Comparison of ENCODE assay signal across 16 cellular contexts in genomic region chr2:33115196-33115595, GRCh38.
DNase-seq lines count a peak whose midpoint lies in the region; TF ChIP-seq lines count a peak whose summit lies in the region.
"Had no signal": no experiment of that assay in that cellular context is flagged by ENCODE, and none has a peak within 500 bp of the region (broad histone marks: within the 10 kb centered on the region; RNA-seq: fewer than 3 reads in every experiment).

No MANE protein-coding gene starts in this region.

- no peaks in the 10 kb centered on the region for H3K27me3 Mint-ChIP-seq in progenitor cell of endocrine pancreas
- peaks cover 7% of the 10 kb centered on the region for H3K27me3 Mint-ChIP-seq in activated naive CD4-positive, alpha-beta T cell treated with anti-CD3 and anti-CD28 coated beads, Interleukin-2, amount 10 ng/mL, durations not matched to agents 7 days and 5 days
- H3K27me3 Mint-ChIP-seq in activated naive CD4-positive, alpha-beta T cell treated with anti-CD3 and anti-CD28 coated beads for 36 hours (ENCODE audit: low read depth) = peaks cover 13% of the 10 kb centered on the region

- intact Hi-C loops in ascending aorta (cut with DNase I) = no loop called here
- intact Hi-C loops in tibial artery (cut with DNase I; ENCODE audit: low total_unique reads) = no loop called here
- intact Hi-C loops in dorsolateral prefrontal cortex (cut with DNase I) = no loop called here
- intact Hi-C loops in activated naive CD4-positive, alpha-beta T cell treated with anti-CD3 and anti-CD28 coated beads for 36 hours (cut with micrococcal nuclease) = no loop called here

- H3K9me3 ChIP-seq in ascending aorta (no peaks in the 10 kb centered on the region), tibial artery (no peaks in the 10 kb centered on the region)

- H3K27ac ChIP-seq in ascending aorta = peak overlapping the region; percentile 34 to 65
- peak overlapping the region; percentile 43 to 85 for H3K27ac ChIP-seq in tibial artery
- no peak overlapping the region for H3K27ac ChIP-seq in dorsolateral prefrontal cortex

- no peaks in the 10 kb centered on the region for H3K36me3 ChIP-seq in ascending aorta
- H3K36me3 ChIP-seq in tibial artery = no peaks in the 10 kb centered on the region

- H3K4me1 ChIP-seq in ascending aorta = peaks cover 0 to 32% of the 10 kb centered on the region in 2 donors
- H3K4me1 ChIP-seq in tibial artery = peaks cover 0 to 56% (median 14%) of the 10 kb centered on the region in 4 donors

- peaks cover 3% of the 10 kb centered on the region for H3K36me3 Mint-ChIP-seq in progenitor cell of endocrine pancreas (ENCODE audit: insufficient read depth)
- H3K36me3 Mint-ChIP-seq in activated naive CD4-positive, alpha-beta T cell treated with anti-CD3 and anti-CD28 coated beads, Interleukin-2, amount 10 ng/mL, durations not matched to agents 7 days and 5 days = no peaks in the 10 kb centered on the region
- no peaks in the 10 kb centered on the region for H3K36me3 Mint-ChIP-seq in activated naive CD4-positive, alpha-beta T cell treated with anti-CD3 and anti-CD28 coated beads for 36 hours (ENCODE audit: low read depth)
- H3K36me3 Mint-ChIP-seq: CD4-positive, alpha-beta memory T cell had no signal

- peaks cover 3% of the 10 kb centered on the region for H3K4me1 Mint-ChIP-seq in progenitor cell of endocrine pancreas (ENCODE audit: low read depth)
- H3K4me1 Mint-ChIP-seq in activated naive CD4-positive, alpha-beta T cell treated with anti-CD3 and anti-CD28 coated beads, Interleukin-2, amount 10 ng/mL, durations not matched to agents 7 days and 5 days = no peaks in the 10 kb centered on the region
- no peaks in the 10 kb centered on the region for H3K4me1 Mint-ChIP-seq in activated naive CD4-positive, alpha-beta T cell treated with anti-CD3 and anti-CD28 coated beads for 36 hours (ENCODE audit: low read depth)
- H3K4me1 Mint-ChIP-seq: CD4-positive, alpha-beta memory T cell had no signal

- CTCF ChIA-PET in activated naive CD4-positive, alpha-beta T cell treated with anti-CD3 and anti-CD28 coated beads, Interleukin-2, amount 10 ng/mL, durations not matched to agents 7 days and 5 days (lab: Charles Lee) = no interaction called here
- CTCF ChIA-PET in activated naive CD4-positive, alpha-beta T cell treated with anti-CD3 and anti-CD28 coated beads for 36 hours (lab: Charles Lee) = no interaction called here

- peak overlapping the region; percentile 22 for H3K27ac Mint-ChIP-seq in progenitor cell of endocrine pancreas
- H3K27ac Mint-ChIP-seq in activated naive CD4-positive, alpha-beta T cell treated with anti-CD3 and anti-CD28 coated beads, Interleukin-2, amount 10 ng/mL, durations not matched to agents 7 days and 5 days = no peak overlapping the region
- no peak overlapping the region for H3K27ac Mint-ChIP-seq in activated naive CD4-positive, alpha-beta T cell treated with anti-CD3 and anti-CD28 coated beads for 36 hours
- H3K27ac Mint-ChIP-seq: CD4-positive, alpha-beta memory T cell; GM23338; H9; HFFc6 had no signal

- no peaks in the 10 kb centered on the region for H3K9me3 Mint-ChIP-seq in progenitor cell of endocrine pancreas (ENCODE audit: low read depth)
- no peaks in the 10 kb centered on the region for H3K9me3 Mint-ChIP-seq in activated naive CD4-positive, alpha-beta T cell treated with anti-CD3 and anti-CD28 coated beads, Interleukin-2, amount 10 ng/mL, durations not matched to agents 7 days and 5 days
- no peaks in the 10 kb centered on the region for H3K9me3 Mint-ChIP-seq in activated naive CD4-positive, alpha-beta T cell treated with anti-CD3 and anti-CD28 coated beads for 36 hours
- H3K9me3 Mint-ChIP-seq: GM23338, H9, HFFc6 had no signal

- DNase-seq in ascending aorta (ENCODE audit: low spot score in 2 of 2) = peak in 1 of 2 donors; percentile 73
- DNase-seq in progenitor cell of endocrine pancreas (ENCODE audit: low spot score, unreplicated experiment) = no peak
- DNase-seq in tibial artery = no peak
- DNase-seq in activated naive CD4-positive, alpha-beta T cell treated with anti-CD3 and anti-CD28 coated beads, Interleukin-2, amount 10 ng/mL, durations not matched to agents 7 days and 5 days = no peak
- no peak for DNase-seq in dorsolateral prefrontal cortex
- DNase-seq in activated naive CD4-positive, alpha-beta T cell treated with anti-CD3 and anti-CD28 coated beads for 36 hours = no peak
- DNase-seq: C1 segment of cervical spinal cord; Calu3; CD4-positive, alpha-beta memory T cell; COR-L47; DMS53; DMS79 treated with DMSO at 0.1 percent for 48 hours; GF-D8; H9; HFFc6 had no signal

- no peak overlapping the region for H3K4me3 ChIP-seq in ascending aorta
- H3K4me3 ChIP-seq in tibial artery = no peak overlapping the region
- H3K4me3 ChIP-seq in dorsolateral prefrontal cortex = no peak overlapping the region
- H3K4me3 ChIP-seq: GM23338 had no signal

- TF ChIP-seq CTCF in ascending aorta (IDR thresholded peaks at IDR 0.05) = no peak
- no peak for TF ChIP-seq CTCF in progenitor cell of endocrine pancreas (IDR thresholded peaks at IDR 0.05; ENCODE audit: unreplicated experiment)
- no peak for TF ChIP-seq CTCF in tibial artery (IDR thresholded peaks at IDR 0.05)
- TF ChIP-seq CTCF in dorsolateral prefrontal cortex (IDR thresholded peaks at IDR 0.05 in 54 of 56, conservative IDR thresholded peaks at IDR 0.05 in 2 of 56; ENCODE audit: low read depth in 1 of 56, partially characterized antibody in 56 of 56) = no peak

- H3K27me3 ChIP-seq in ascending aorta (no peaks in the 10 kb centered on the region), tibial artery (no peaks in the 10 kb centered on the region), dorsolateral prefrontal cortex (no peaks in the 10 kb centered on the region)

- H3K4me3 Mint-ChIP-seq in progenitor cell of endocrine pancreas (ENCODE audit: low read depth) = no peak overlapping the region
- no peak overlapping the region for H3K4me3 Mint-ChIP-seq in activated naive CD4-positive, alpha-beta T cell treated with anti-CD3 and anti-CD28 coated beads, Interleukin-2, amount 10 ng/mL, durations not matched to agents 7 days and 5 days
- H3K4me3 Mint-ChIP-seq in activated naive CD4-positive, alpha-beta T cell treated with anti-CD3 and anti-CD28 coated beads for 36 hours = no peak overlapping the region
- H3K4me3 Mint-ChIP-seq: CD4-positive, alpha-beta memory T cell; GM23338; H9; HFFc6 had no signal

Comparison
In these comparisons a context has a peak if more than half of its experiments do, and no peak if none do; other contexts are left out.
1. H3K27ac ChIP-seq: peak in ascending aorta (2 of 2) and tibial artery (2 of 2); none in dorsolateral prefrontal cortex (0 of 59).